Comparison of ENCODE assay signal across 23 cellular contexts in genomic region chr19:19523177-19523576, GRCh38. TPM values are rescaled to one million over a fixed set of nuclear protein-coding genes. Genes with fewer than 3 reads are reported as not detected.
"Had no signal": no experiment of that assay in that cellular context is flagged by ENCODE, and none has a peak within 500 bp of the region (broad histone marks: within the 10 kb centered on the region; RNA-seq: fewer than 3 reads in every experiment).

No MANE protein-coding gene starts in this region.

- H3K27ac Mint-ChIP-seq: effector memory CD8-positive, alpha-beta T cell; memory B cell; natural killer cell; type B pancreatic cell had no signal

- H3K9me3 ChIP-seq: ovary, psoas muscle, sigmoid colon, testis, tibial artery had no signal

- H3K27ac ChIP-seq: ovary, psoas muscle, sigmoid colon, testis, tibial artery had no signal

- H3K4me3 ChIP-seq: lung, ovary, psoas muscle, sigmoid colon, testis, tibial artery had no signal

- DNase-seq: effector memory CD8-positive, alpha-beta T cell; erythroblast; head of caudate nucleus; kidney; natural killer cell; occipital lobe; ovary; posterior cingulate gyrus; psoas muscle; right cardiac atrium; sigmoid colon; stimulated activated CD4-positive, alpha-beta T cell treated with anti-CD3 and anti-CD28 coated beads, Interleukin-2, amount 100 ng/mL, for 24 hours; stimulated activated CD4-positive, alpha-beta T cell treated with anti-CD3 and anti-CD28 coated beads, Interleukin-4, amount 100 ng/mL, for 24 hours; stimulated activated naive CD8-positive, alpha-beta T cell treated with anti-CD3 and anti-CD28 coated beads, Interleukin-15, Interleukin-2, amounts not matched to agents 100 U/mL and 50 U/mL, for 24 hours; substantia nigra; testis; tibial artery had no signal

- H3K36me3 ChIP-seq: ovary had no signal

- H3K27me3 Mint-ChIP-seq: effector memory CD8-positive, alpha-beta T cell; memory B cell; stimulated activated memory B cell treated with anti-CD40 and anti-IgM and Interleukin-4, amounts not matched to agents 10 μg/mL and 1 μg/mL and 100 μg/mL, for 72 hours; type B pancreatic cell had no signal

- H3K9me3 Mint-ChIP-seq: effector memory CD8-positive, alpha-beta T cell; memory B cell; natural killer cell; stimulated activated memory B cell treated with anti-CD40 and anti-IgM and Interleukin-4, amounts not matched to agents 10 μg/mL and 1 μg/mL and 100 μg/mL, for 72 hours; type B pancreatic cell had no signal

- ATAC-seq: effector memory CD8-positive, alpha-beta T cell; left lobe of liver; natural killer cell; psoas muscle; right cardiac atrium; stimulated activated memory B cell treated with anti-CD40 and anti-IgM and Interleukin-4, amounts not matched to agents 10 μg/mL and 1 μg/mL and 100 μg/mL, for 72 hours; stimulated activated naive CD8-positive, alpha-beta T cell treated with anti-CD3 and anti-CD28 coated beads, Interleukin-15, Interleukin-2, amounts not matched to agents 100 U/mL and 50 U/mL, for 24 hours had no signal

- H3K27me3 ChIP-seq: ovary, sigmoid colon, testis, tibial artery had no signal

- H3K36me3 Mint-ChIP-seq: natural killer cell had no signal

- H3K4me3 Mint-ChIP-seq: effector memory CD8-positive, alpha-beta T cell; memory B cell; natural killer cell; type B pancreatic cell had no signal

RNA-seq across cellular contexts. Expression of gene TSSK6, which starts 7.8 kb away (rescaled TPM):
- total RNA-seq: skeletal muscle tissue had no signal

RNA-seq across cellular contexts. Expression of gene CILP2, which starts 14.9 kb away (rescaled TPM):
- total RNA-seq: psoas muscle had no signal
